12 cellular contexts compared by ENCODE assay signal in the genomic region with DNA sequence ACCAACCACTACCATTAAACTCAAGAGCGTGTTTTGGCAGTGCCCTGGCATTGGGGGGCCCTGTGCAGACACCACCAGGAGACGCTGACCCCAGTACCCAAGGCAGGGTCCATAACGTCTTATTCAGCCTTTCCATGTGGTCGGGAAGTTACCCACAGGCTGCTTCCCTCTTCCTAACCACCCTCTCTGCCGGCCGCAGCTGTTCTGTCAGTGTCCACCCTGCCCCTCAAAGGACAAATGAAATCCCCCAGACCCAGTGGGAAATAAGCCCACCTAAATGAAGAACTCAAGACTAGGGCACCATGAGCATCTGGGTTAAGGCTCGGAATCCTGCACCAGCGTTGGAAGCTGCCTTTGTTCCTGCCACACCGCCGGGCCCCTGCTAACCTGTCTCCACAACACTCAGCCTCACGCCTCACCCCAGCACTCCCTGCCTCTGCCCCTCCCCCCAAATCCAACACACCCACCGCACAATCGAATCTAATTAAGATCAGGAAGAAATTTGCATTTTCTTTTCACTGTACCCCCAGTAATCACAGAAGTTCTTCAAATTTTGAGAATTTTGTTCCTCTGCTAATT. TPM values are rescaled to one million over a fixed set of nuclear protein-coding genes. Genes with fewer than 3 reads are reported as not detected.
DNase-seq lines count a peak whose midpoint lies in the region; ATAC-seq and TF ChIP-seq lines count a peak whose summit lies in the region.
"Had no signal": no experiment of that assay in that cellular context is flagged by ENCODE, and none has a peak within 500 bp of the region (broad histone marks: within the 10 kb centered on the region; RNA-seq: fewer than 3 reads in every experiment).

No MANE protein-coding gene starts in this region.

- H3K4me1 ChIP-seq in heart left ventricle (peaks cover 0 to 81% (median 26%) of the 10 kb centered on the region in 12 donors), breast epithelium (no peaks in the 10 kb centered on the region)

- 46 to 57% (median 52%) methylated on average over 13 of the region's 13 CpGs for whole genome bisulfite sequencing in heart left ventricle, 4 donors

- no peaks in the 10 kb centered on the region for H3K9me3 Mint-ChIP-seq in activated B cell treated with CpG ODN at 0.5 μM for 24 hours
- no peaks in the 10 kb centered on the region for H3K9me3 Mint-ChIP-seq in memory B cell
- no peaks in the 10 kb centered on the region for H3K9me3 Mint-ChIP-seq in type B pancreatic cell

- POLR2A ChIA-PET in activated B cell treated with CpG ODN at 0.5 μM for 24 hours (lab: Charles Lee): interaction anchor here (0.6 to 7.1 kb wide), 3 partner anchors 16 to 22 kb away, joined by 3 to 54 read pairs (median 18); a partner anchor contains a TSS

- H3K4me3 ChIP-seq in heart left ventricle (peak overlapping the region in 3 of 12 donors; percentile 6 to 21 (median 16)), breast epithelium (no peak overlapping the region)
- H3K4me3 ChIP-seq: HAP-1 had no signal

- no peak for DNase-seq in heart left ventricle
- no peak for DNase-seq in left cardiac atrium
- no peak for DNase-seq in activated B cell treated with CpG ODN at 0.5 μM for 24 hours
- DNase-seq in memory B cell (ENCODE audit: low spot score in 2 of 2): no peak
- no peak for DNase-seq in type B pancreatic cell (ENCODE audit: extremely low spot score, unreplicated experiment)
- DNase-seq in breast epithelium (ENCODE audit: low spot score in 2 of 2): no peak
- no peak for DNase-seq in NCI-H446 treated with DMSO at 0.1 percent for 48 hours (lab: John Stamatoyannopoulos, UW)
- DNase-seq: aorta, right lobe of liver, T1000 had no signal

- peak overlapping the region; percentile 71 for H3K4me3 Mint-ChIP-seq in activated B cell treated with CpG ODN at 0.5 μM for 24 hours
- H3K4me3 Mint-ChIP-seq in memory B cell: peak overlapping the region; percentile 78
- peak overlapping the region; percentile 81 for H3K4me3 Mint-ChIP-seq in type B pancreatic cell

- ATAC-seq in heart left ventricle (peak in 3 of 4 donors; percentile 41 to 52 (median 42)), left cardiac atrium (no peak), activated B cell treated with CpG ODN at 0.5 μM for 24 hours (ENCODE audit: low read depth) (no peak), memory B cell (ENCODE audit: low read depth) (peak; percentile 31), GM21423 (IDR thresholded peaks at IDR 0.05; ENCODE audit: unreplicated experiment) (no peak)

- H3K27ac ChIP-seq in heart left ventricle (peak overlapping the region in 5 of 12 donors; percentile 18 to 60 (median 42)), breast epithelium (peak overlapping the region in 1 of 2 donors; percentile 25)
- H3K27ac ChIP-seq: right lobe of liver had no signal

- CTCF ChIA-PET in activated B cell treated with CpG ODN at 0.5 μM for 24 hours (lab: Charles Lee): no interaction called here

- H3K27ac Mint-ChIP-seq in activated B cell treated with CpG ODN at 0.5 μM for 24 hours (peak overlapping the region; percentile 85), memory B cell (peak overlapping the region; percentile 92), type B pancreatic cell (peak overlapping the region; percentile 62)

- H3K4me1 Mint-ChIP-seq in activated B cell treated with CpG ODN at 0.5 μM for 24 hours (peaks cover 100% of the 10 kb centered on the region), memory B cell (peaks cover 92% of the 10 kb centered on the region), type B pancreatic cell (ENCODE audit: unreplicated experiment) (peaks cover 86% of the 10 kb centered on the region)

- peaks cover 0 to 39% (median 3%) of the 10 kb centered on the region in 9 donors for H3K27me3 ChIP-seq in heart left ventricle
- H3K27me3 ChIP-seq in breast epithelium: no peaks in the 10 kb centered on the region
- H3K27me3 ChIP-seq: right lobe of liver had no signal

- peaks cover 75% of the 10 kb centered on the region for H3K36me3 Mint-ChIP-seq in activated B cell treated with CpG ODN at 0.5 μM for 24 hours (ENCODE audit: low read depth)
- peaks cover 42% of the 10 kb centered on the region for H3K36me3 Mint-ChIP-seq in memory B cell
- H3K36me3 Mint-ChIP-seq in type B pancreatic cell: peaks cover 24% of the 10 kb centered on the region

- no peak for TF ChIP-seq POLR2A in heart left ventricle (IDR thresholded peaks at IDR 0.05)
- TF ChIP-seq POLR2A in breast epithelium (IDR thresholded peaks at IDR 0.05): no peak

- H3K27me3 Mint-ChIP-seq in activated B cell treated with CpG ODN at 0.5 μM for 24 hours: no peaks in the 10 kb centered on the region
- H3K27me3 Mint-ChIP-seq in memory B cell: no peaks in the 10 kb centered on the region
- no peaks in the 10 kb centered on the region for H3K27me3 Mint-ChIP-seq in type B pancreatic cell

- intact Hi-C loops in heart left ventricle (cut with DNase I): loop anchor here in 1 of 10 donors (5.0 kb wide), 1 partner anchor 44 kb away; no protein-coding TSS in a partner anchor
- intact Hi-C loops in left cardiac atrium (cut with DNase I): no loop called here
- intact Hi-C loops in activated B cell treated with CpG ODN at 0.5 μM for 24 hours (cut with micrococcal nuclease): loop anchor here (2.0 to 5.0 kb wide), 2 partner anchors 15 to 84 kb away; no protein-coding TSS in a partner anchor
- intact Hi-C loops in breast epithelium (cut with DNase I; ENCODE audit: low total_unique reads): no loop called here

- no peaks in the 10 kb centered on the region for H3K36me3 ChIP-seq in heart left ventricle
- H3K36me3 ChIP-seq in breast epithelium: no peaks in the 10 kb centered on the region
- H3K36me3 ChIP-seq: HAP-1, right lobe of liver had no signal

- TF ChIP-seq CTCF in heart left ventricle (IDR thresholded peaks at IDR 0.05): no peak
- no peak for TF ChIP-seq CTCF in activated B cell treated with CpG ODN at 0.5 μM for 24 hours (IDR thresholded peaks at IDR 0.05)
- no peak for TF ChIP-seq CTCF in type B pancreatic cell (conservative IDR thresholded peaks at IDR 0.05)
- TF ChIP-seq CTCF in breast epithelium (IDR thresholded peaks at IDR 0.05): no peak

- H3K9me3 ChIP-seq in heart left ventricle (no peaks in the 10 kb centered on the region), breast epithelium (no peaks in the 10 kb centered on the region)
- H3K9me3 ChIP-seq: HAP-1, right lobe of liver had no signal

RNA-seq across cellular contexts. Expression of a gene that starts 21.7 kb away (rescaled TPM):
- 10 to 100 TPM in 8 of 9 donors, 1 to 10 TPM in 1; 9.2 to 31.9 (median 22.4) TPM for total RNA-seq in heart left ventricle
- polyA plus RNA-seq in heart left ventricle: 10 to 100 TPM in 1 of 2 donors, 1 to 10 TPM in 1; 5.6 to 18.9 TPM
- 1 to 10 TPM; 4.5 to 4.7 TPM for total RNA-seq in left cardiac atrium
- total RNA-seq in activated B cell treated with CpG ODN at 0.5 μM for 24 hours: 279 and 331 TPM in 2 replicates
- 47.9 and 53.1 TPM in 2 replicates for total RNA-seq in type B pancreatic cell (ENCODE audit: low replicate concordance)
- 10 to 100 TPM in 1 of 3 donors, 1 to 10 TPM in 1, under 1 TPM in 1; 0.64 to 13.5 (median 6.2) TPM for total RNA-seq in breast epithelium

Comparison
In these comparisons a context has a peak if more than half of its experiments do, and no peak if none do; other contexts are left out.
1. ATAC-seq: peak in heart left ventricle (3 of 4) and memory B cell (single experiment); none in left cardiac atrium (0 of 2), activated B cell treated with CpG ODN at 0.5 μM for 24 hours (single experiment) and GM21423 (single experiment).
2. Peak in every context shown above with its lines, with median percentiles within 50 percentile points of each other: H3K27ac Mint-ChIP-seq and H3K4me3 Mint-ChIP-seq.